Comparison of ENCODE assay signal across 11 cellular contexts in the genomic region with DNA sequence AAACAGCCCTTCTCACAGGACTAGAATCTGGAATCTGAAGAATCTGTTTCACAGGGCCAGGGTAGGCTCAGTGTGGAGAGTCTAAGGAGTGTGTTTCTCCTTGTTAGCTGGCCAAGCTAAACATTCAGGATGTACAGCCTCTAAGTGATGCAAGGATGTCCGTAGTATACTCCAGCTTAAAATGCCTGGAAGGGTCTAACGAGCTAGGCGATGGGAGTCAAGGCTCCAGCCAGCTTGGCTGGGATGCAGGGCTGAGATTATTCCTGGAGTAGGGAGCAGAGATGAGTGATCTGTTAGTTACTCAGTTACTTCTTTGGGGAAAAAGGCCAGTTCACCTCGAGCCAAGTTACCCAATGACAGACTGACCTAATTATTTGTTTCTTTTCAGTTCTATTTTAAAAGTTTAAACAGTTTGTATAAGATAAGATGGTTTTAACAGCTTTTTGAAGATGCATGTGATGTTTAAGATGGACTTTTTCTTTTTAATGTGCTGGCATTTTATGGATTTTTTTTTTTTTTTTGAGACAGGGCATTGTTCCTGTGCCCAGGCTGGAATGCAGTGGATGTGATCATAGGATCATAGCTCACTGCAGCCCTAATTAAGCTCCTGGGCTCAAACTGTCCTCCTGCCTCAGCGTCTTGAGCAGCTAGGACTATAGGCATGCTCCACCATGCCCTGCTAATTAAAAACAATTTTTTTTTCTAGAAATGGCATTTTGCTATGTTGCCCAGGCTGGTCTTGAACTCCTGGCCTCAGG. TPM values are rescaled to one million over a fixed set of nuclear protein-coding genes. Genes with fewer than 3 reads are reported as not detected.
DNase-seq lines count a peak whose midpoint lies in the region; ATAC-seq and TF ChIP-seq lines count a peak whose summit lies in the region.
"Had no signal": no experiment of that assay in that cellular context is flagged by ENCODE, and none has a peak within 500 bp of the region (broad histone marks: within the 10 kb centered on the region; RNA-seq: fewer than 3 reads in every experiment).

No MANE protein-coding gene starts in this region.

- H3K27ac ChIP-seq in AG04450 (ENCODE audit: low read depth, low read length): peak overlapping the region; percentile 63
- H3K27ac ChIP-seq in PC-3 (ENCODE audit: low read length): no peak overlapping the region
- H3K27ac ChIP-seq in neural progenitor cell: no peak overlapping the region

- H3F3A ChIP-seq in PC-3 (ENCODE audit: low read length, unreplicated experiment) (no peaks in the 10 kb centered on the region), neural progenitor cell (ENCODE audit: low read depth) (peaks cover 10% of the 10 kb centered on the region)

- peaks cover 29% of the 10 kb centered on the region for H3K4me1 Mint-ChIP-seq in neural progenitor cell

- H3K9ac ChIP-seq in PC-3 (ENCODE audit: low read length) (no peak overlapping the region), neural progenitor cell (no peak overlapping the region)

- peaks cover 4% of the 10 kb centered on the region for H3K36me3 Mint-ChIP-seq in neural progenitor cell

- no peak for TF ChIP-seq CTCF in AG04450 (IDR thresholded peaks at IDR 0.05; ENCODE audit: low read depth, low read length)
- no peak for TF ChIP-seq CTCF in PC-3 (conservative IDR thresholded peaks at IDR 0.05; ENCODE audit: low read depth, low read length)
- no peak for TF ChIP-seq CTCF in fibroblast of mammary gland (conservative IDR thresholded peaks at IDR 0.05; ENCODE audit: control insufficient read depth, insufficient read depth, low read depth, low read length)
- TF ChIP-seq CTCF in neural progenitor cell (IDR thresholded peaks at IDR 0.05): no peak

- H3K4me1 ChIP-seq in PC-3 (ENCODE audit: insufficient read depth, low read length) (peaks cover 9% of the 10 kb centered on the region; the same call in 1 of the 2 replicates), neural progenitor cell (peaks cover 28% of the 10 kb centered on the region)

- peak; percentile 67 for DNase-seq in AG04450 (ENCODE audit: low read depth, low spot score)
- DNase-seq in PC-3: no peak
- peak; percentile 93 for DNase-seq in fibroblast of mammary gland (ENCODE audit: low read depth)
- DNase-seq in neural progenitor cell (ENCODE audit: low spot score): peak; percentile 34
- DNase-seq in hippocampal formation (lab: John Stamatoyannopoulos, UW): no peak
- no peak for DNase-seq in activated CD4-positive, CD25-positive, alpha-beta regulatory T cell (lab: John Stamatoyannopoulos, UW)
- DNase-seq in LoVo (ENCODE audit: low spot score): no peak
- DNase-seq: activated CD8-positive, alpha-beta memory T cell treated with anti-CD3 and anti-CD28 coated beads for 24 hours; DMS153; NCI-H1092 had no signal

- no peak overlapping the region for H3K27ac Mint-ChIP-seq in neural progenitor cell

- POLR2A ChIA-PET in AG04450 (lab: Yijun Ruan, JAX): interaction anchor here (0.6 to 0.7 kb wide), 2 partner anchors 55 to 296 kb away, joined by 3 to 6 read pairs; no protein-coding TSS in a partner anchor
- POLR2A ChIA-PET in PC-3 (lab: Charles Lee; ENCODE audit: unreplicated experiment): interaction anchor here (0.6 kb wide), 1 partner anchor 1856 kb away, joined by 3 read pairs; no protein-coding TSS in a partner anchor

- intact Hi-C loops in PC-3 (cut with micrococcal nuclease): no loop called here

- CTCF ChIA-PET in AG04450 (lab: Charles Lee): interaction anchor here (0.6 to 1.7 kb wide), 3 partner anchors 15 to 145 kb away, joined by 4 to 5 read pairs (median 4); no protein-coding TSS in a partner anchor
- CTCF ChIA-PET in PC-3 (lab: Charles Lee): no interaction called here

- H4K20me1 ChIP-seq in PC-3 (ENCODE audit: low read length) (no peaks in the 10 kb centered on the region), neural progenitor cell (ENCODE audit: low read depth) (peaks cover 46% of the 10 kb centered on the region)

- H2AFZ ChIP-seq in PC-3 (ENCODE audit: low read length) (no peak overlapping the region), neural progenitor cell (replicated peaks) (no peak overlapping the region)

- ATAC-seq in PC-3 (0 out of 2 replicates have a peak, but pooled peaks have one; percentile 5), HG03342 (IDR thresholded peaks at IDR 0.05; ENCODE audit: unreplicated experiment) (no peak)

- H3K9me2 ChIP-seq in PC-3 (replicated peaks; ENCODE audit: low read length): no peaks in the 10 kb centered on the region

- H3K36me3 ChIP-seq in PC-3 (ENCODE audit: low read depth, low read length) (no peaks in the 10 kb centered on the region), neural progenitor cell (no peaks in the 10 kb centered on the region)

- no peak overlapping the region for H3K4me3 Mint-ChIP-seq in neural progenitor cell

- H3K4me3 ChIP-seq in AG04450 (ENCODE audit: low read depth, low read length) (no peak overlapping the region), PC-3 (ENCODE audit: low read length) (no peak overlapping the region), fibroblast of mammary gland (ENCODE audit: control insufficient read depth, low read depth, low read length) (no peak overlapping the region), neural progenitor cell (no peak overlapping the region)

- no TSS peak for BruUV-seq in PC-3 (replicated peaks; lab: Mats Ljungman, UMichigan)

- H3K27me3 ChIP-seq in AG04450 (ENCODE audit: control insufficient read depth, insufficient read depth, low read length): no peaks in the 10 kb centered on the region
- no peaks in the 10 kb centered on the region for H3K27me3 ChIP-seq in PC-3 (ENCODE audit: low read length)
- H3K27me3 ChIP-seq in neural progenitor cell: no peaks in the 10 kb centered on the region

- H3K9me3 ChIP-seq in AG04450 (ENCODE audit: control insufficient read depth, insufficient read depth, low read length) (no peaks in the 10 kb centered on the region), PC-3 (ENCODE audit: low read length) (no peaks in the 10 kb centered on the region), neural progenitor cell (ENCODE audit: low read depth) (no peaks in the 10 kb centered on the region)

- H3K9me3 Mint-ChIP-seq in neural progenitor cell: no peaks in the 10 kb centered on the region

- H3K4me2 ChIP-seq in PC-3 (ENCODE audit: low read length) (no peak overlapping the region), neural progenitor cell (no peak overlapping the region)

- H3K27me3 Mint-ChIP-seq in neural progenitor cell (ENCODE audit: insufficient read depth, low read depth): peaks cover 8% of the 10 kb centered on the region

- H3K79me2 ChIP-seq in PC-3 (ENCODE audit: low read length) (no peaks in the 10 kb centered on the region), neural progenitor cell (ENCODE audit: low read depth) (peaks cover 86% of the 10 kb centered on the region)

RNA-seq across cellular contexts. Expression of a gene that starts 41.1 kb away (rescaled TPM):
- 6.1 and 7.1 TPM in 2 replicates for polyA plus RNA-seq in AG04450 (2011; rRNA removed)
- 25.8 TPM in 2 replicates for polyA minus RNA-seq in AG04450 (2011; rRNA and poly(A)+ RNA removed)
- total RNA-seq in PC-3 (2014; rRNA removed) (16.0 and 20.7 TPM in 2 replicates), neural progenitor cell (ENCODE audit: low replicate concordance) (88.1 and 105 TPM in 2 replicates)

Comparison
In these comparisons a context has a peak if more than half of its experiments do, and no peak if none do; other contexts are left out.
1. DNase-seq: peak in AG04450 (single experiment), fibroblast of mammary gland (single experiment) and neural progenitor cell (single experiment); none in PC-3 (single experiment), hippocampal formation (0 of 2), activated CD4-positive, CD25-positive, alpha-beta regulatory T cell (0 of 4) and LoVo (single experiment).